In the genomic region with DNA sequence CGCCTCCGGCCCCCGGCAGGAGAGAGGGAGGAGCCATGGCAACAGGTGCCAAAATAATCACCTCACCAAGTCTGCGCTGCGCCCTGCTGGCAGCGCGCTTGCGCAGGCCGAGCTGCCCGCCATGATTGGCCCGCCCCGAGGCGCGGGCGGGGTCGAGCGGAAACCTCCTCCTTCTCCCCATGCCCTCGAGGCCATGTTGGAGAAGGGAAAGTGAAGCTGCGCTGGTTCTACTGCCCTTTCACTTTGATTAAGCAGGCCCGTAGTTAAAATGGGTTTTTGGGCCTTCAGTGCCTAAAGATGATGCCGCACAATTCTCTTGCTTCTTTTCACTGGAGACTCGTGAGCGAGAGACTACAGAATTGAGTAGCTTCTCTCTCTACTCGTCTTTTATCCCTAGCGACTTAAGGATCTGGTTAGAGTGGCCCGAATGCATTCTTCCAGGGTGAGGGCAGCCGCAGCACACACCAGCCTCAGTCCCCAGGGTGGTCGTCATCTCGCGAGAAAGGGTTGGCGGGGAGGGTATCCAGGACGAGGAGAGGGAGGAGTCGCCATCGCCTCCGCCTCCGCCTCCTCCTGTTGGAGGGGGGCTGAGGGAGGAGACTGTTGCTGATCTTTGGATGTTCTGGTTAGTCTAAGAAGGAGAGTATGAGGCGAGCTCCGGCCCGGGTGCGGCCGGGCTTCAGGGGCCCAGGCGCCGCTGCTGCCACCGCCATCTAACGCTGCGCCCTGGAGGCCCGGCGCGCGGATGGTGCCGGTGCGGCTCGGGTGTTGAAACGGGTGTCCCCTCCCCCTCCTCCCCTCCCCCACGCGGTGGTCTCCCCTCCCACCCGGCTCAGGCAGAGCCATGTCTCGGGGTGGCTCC, we compare ENCODE assay signal across 8 cellular contexts. TPM values are rescaled to one million over a fixed set of nuclear protein-coding genes. Genes with fewer than 3 reads are reported as not detected.
DNase-seq lines count a peak whose midpoint lies in the region; ATAC-seq, FAIRE-seq and TF ChIP-seq lines count a peak whose summit lies in the region.

A gene with protein sequence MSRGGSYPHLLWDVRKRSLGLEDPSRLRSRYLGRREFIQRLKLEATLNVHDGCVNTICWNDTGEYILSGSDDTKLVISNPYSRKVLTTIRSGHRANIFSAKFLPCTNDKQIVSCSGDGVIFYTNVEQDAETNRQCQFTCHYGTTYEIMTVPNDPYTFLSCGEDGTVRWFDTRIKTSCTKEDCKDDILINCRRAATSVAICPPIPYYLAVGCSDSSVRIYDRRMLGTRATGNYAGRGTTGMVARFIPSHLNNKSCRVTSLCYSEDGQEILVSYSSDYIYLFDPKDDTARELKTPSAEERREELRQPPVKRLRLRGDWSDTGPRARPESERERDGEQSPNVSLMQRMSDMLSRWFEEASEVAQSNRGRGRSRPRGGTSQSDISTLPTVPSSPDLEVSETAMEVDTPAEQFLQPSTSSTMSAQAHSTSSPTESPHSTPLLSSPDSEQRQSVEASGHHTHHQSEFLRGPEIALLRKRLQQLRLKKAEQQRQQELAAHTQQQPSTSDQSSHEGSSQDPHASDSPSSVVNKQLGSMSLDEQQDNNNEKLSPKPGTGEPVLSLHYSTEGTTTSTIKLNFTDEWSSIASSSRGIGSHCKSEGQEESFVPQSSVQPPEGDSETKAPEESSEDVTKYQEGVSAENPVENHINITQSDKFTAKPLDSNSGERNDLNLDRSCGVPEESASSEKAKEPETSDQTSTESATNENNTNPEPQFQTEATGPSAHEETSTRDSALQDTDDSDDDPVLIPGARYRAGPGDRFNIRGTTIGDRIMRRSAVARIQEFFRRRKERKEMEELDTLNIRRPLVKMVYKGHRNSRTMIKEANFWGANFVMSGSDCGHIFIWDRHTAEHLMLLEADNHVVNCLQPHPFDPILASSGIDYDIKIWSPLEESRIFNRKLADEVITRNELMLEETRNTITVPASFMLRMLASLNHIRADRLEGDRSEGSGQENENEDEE (plus strand): TSS at position 616 of the 862 bp plus-strand sequence. CDS start 229 bp downstream, at position 845.

- FAIRE-seq in GM12892 (lab: Jason Lieb, UNC), result peak; percentile 100

- peaks cover 3% of the 10 kb centered on the region for H3K27me3 Mint-ChIP-seq in type B pancreatic cell

- peak within 1 kb of the TSS; percentile 17 to 94 (median 86) for H3K4me3 ChIP-seq in adrenal gland
- peak within 1 kb of the TSS; percentile 72 to 97 (median 82) for H3K4me3 ChIP-seq in heart left ventricle

- peak within 1 kb of the TSS; percentile 95 for H3K4me3 Mint-ChIP-seq in type B pancreatic cell

- H3K27ac Mint-ChIP-seq in type B pancreatic cell, result peak within 1 kb of the TSS; percentile 99

- ATAC-seq in HG02852 (IDR thresholded peaks at IDR 0.05; ENCODE audit: unreplicated experiment) (peak; percentile 76), heart left ventricle (peak; percentile 91 to 96 (median 94))

- no peaks in the 10 kb centered on the region for H3K9me3 Mint-ChIP-seq in type B pancreatic cell

- TF ChIP-seq POLR2A in GM12892 (IDR thresholded peaks at IDR 0.05; ENCODE audit: low read depth, low read length) (peak; percentile 92), adrenal gland (IDR thresholded peaks at IDR 0.05) (peak; percentile 91 to 97), heart left ventricle (IDR thresholded peaks at IDR 0.05) (peak; percentile 76 to 95)

- H3K36me3 Mint-ChIP-seq in type B pancreatic cell, result peaks cover 1% of the 10 kb centered on the region

- H3K36me3 ChIP-seq in adrenal gland (replicated peaks in 1 of 2), result no peaks in the 10 kb centered on the region
- no peaks in the 10 kb centered on the region for H3K36me3 ChIP-seq in heart left ventricle

- WGBS in adrenal gland, 4 donors, result 0 to 3% (median 0%) methylated on average over 12 to 58 of the region's 58 CpGs
- WGBS in heart left ventricle, 4 donors, result 0 to 1% (median 0%) methylated on average over 25 to 58 of the region's 58 CpGs

- H3K27ac ChIP-seq in adrenal gland (peak within 1 kb of the TSS; percentile 95 to 99 (median 97)), heart left ventricle (peak within 1 kb of the TSS; percentile 93 to 99 (median 96))

- H3K9me3 ChIP-seq in adrenal gland (replicated peaks in 1 of 3), result no peaks in the 10 kb centered on the region
- H3K9me3 ChIP-seq in heart left ventricle, result no peaks in the 10 kb centered on the region

- DNase-seq in GM12892 (ENCODE audit: insufficient read length), result peak; percentile 90
- peak; percentile 98 for DNase-seq in NCI-H146 (lab: John Stamatoyannopoulos, UW)
- DNase-seq in T-helper 1 cell, result peak; percentile 95 to 99 (median 96)
- DNase-seq in adrenal gland, result peak; percentile 97 to 99 (median 98)
- DNase-seq in heart left ventricle, result peak; percentile 98
- peak; percentile 100 for DNase-seq in pons (ENCODE audit: low spot score)
- peak; percentile 96 for DNase-seq in type B pancreatic cell (ENCODE audit: extremely low spot score, unreplicated experiment)

- H3K4me1 ChIP-seq in adrenal gland (replicated peaks in 1 of 2) (peaks cover 0 to 43% of the 10 kb centered on the region in 2 donors), heart left ventricle (peaks cover 0 to 58% (median 38%) of the 10 kb centered on the region in 12 donors)

- H3K4me1 Mint-ChIP-seq in type B pancreatic cell (ENCODE audit: unreplicated experiment), result peaks cover 19% of the 10 kb centered on the region

- intact Hi-C loops in adrenal gland (cut with DNase I), result no loop called here
- intact Hi-C loops in heart left ventricle (cut with DNase I), result loop anchor here (5.0 to 10.0 kb wide), 10 partner anchors 61 to 714 kb away; partner anchors contain the start of genes MPZL1 (in 5 of the 10), POU2F1 (in 1 of the 10) and TIPRL (in 1 of the 10)

- H3K27me3 ChIP-seq in adrenal gland (no peaks in the 10 kb centered on the region), heart left ventricle (no peaks in the 10 kb centered on the region)

- TF ChIP-seq CTCF in adrenal gland (IDR thresholded peaks at IDR 0.05), result no peak
- no peak for TF ChIP-seq CTCF in heart left ventricle (IDR thresholded peaks at IDR 0.05)
- TF ChIP-seq CTCF in type B pancreatic cell (conservative IDR thresholded peaks at IDR 0.05), result no peak

RNA-seq across cellular contexts. Expression of the gene that starts here (rescaled TPM):
- 35.1 TPM for polyA plus RNA-seq in GM12892 (2012; ENCODE audit: missing spikeins)
- 100 to 1,000 TPM in 4 of 8 donors, 10 to 100 TPM in 4; 57.8 to 160 (median 105) TPM for total RNA-seq in adrenal gland
- polyA plus RNA-seq in adrenal gland, result 10 to 100 TPM; 46.4 to 88.0 (median 50.9) TPM
- total RNA-seq in heart left ventricle, result 100 to 1,000 TPM; 145 to 245 (median 180) TPM
- polyA plus RNA-seq in heart left ventricle, result 100 to 1,000 TPM in 1 of 2 donors, 10 to 100 TPM in 1; 66.9 to 109 TPM
- 27.2 and 38.3 TPM in 2 replicates for total RNA-seq in type B pancreatic cell (ENCODE audit: low replicate concordance)

Comparison
In these comparisons a context has a peak if more than half of its experiments do, and no peak if none do; other contexts are left out.
1. Peak in every context shown above with its lines: DNase-seq, ATAC-seq, H3K4me3 ChIP-seq and H3K27ac ChIP-seq.
2. intact Hi-C loops: an anchor here in heart left ventricle (5.0 to 10.0 kb wide); none called in adrenal gland.